ENCODE assay signal across 1 cellular context in genomic region chr20:8809107-8809953, GRCh38.
A peak's percentile ranks its signal among the peaks of the same experiment; 100 is the strongest.
TF ChIP-seq lines count a peak whose summit lies in the region.

No MANE protein-coding gene starts in this region.

TF ChIP-seq in HepG2, 621 proteins besides CTCF, POLR2A, EP300 and RAD21 (continued from another document):
- TF ChIP-seq AHDC1 (CRISPR knock-in tag; IDR thresholded peaks at IDR 0.05; ENCODE audit: borderline replicate concordance) (peak; percentile 94), ZNF530 (CRISPR knock-in tag; IDR thresholded peaks at IDR 0.05; ENCODE audit: low read depth) (no peak), ZBED4 (CRISPR knock-in tag; IDR thresholded peaks at IDR 0.05; ENCODE audit: borderline replicate concordance) (peak; percentile 58; the same call in 1 of the 2 replicates), ZNF10 (CRISPR knock-in tag; IDR thresholded peaks at IDR 0.05; ENCODE audit: borderline replicate concordance, low read depth) (no peak), CENPX (CRISPR knock-in tag; IDR thresholded peaks at IDR 0.05) (no peak), KDM6A (CRISPR knock-in tag; IDR thresholded peaks at IDR 0.05; ENCODE audit: low read depth) (peak; percentile 86), ARHGAP35 (CRISPR knock-in tag; IDR thresholded peaks at IDR 0.05; ENCODE audit: borderline replicate concordance) (no peak), RXRA (CRISPR knock-in tag; IDR thresholded peaks at IDR 0.05) (peak; percentile 48; the same call in 1 of the 2 replicates), GPN1 (CRISPR knock-in tag; IDR thresholded peaks at IDR 0.05; ENCODE audit: borderline replicate concordance) (no peak), ZIK1 (CRISPR knock-in tag; IDR thresholded peaks at IDR 0.05; ENCODE audit: borderline replicate concordance, low read depth) (no peak), MIXL1 (CRISPR knock-in tag; IDR thresholded peaks at IDR 0.05) (peak; percentile 85), ZNF549 (CRISPR knock-in tag; IDR thresholded peaks at IDR 0.05) (no peak), NRL (CRISPR knock-in tag; IDR thresholded peaks at IDR 0.05; ENCODE audit: borderline replicate concordance) (no peak), ZSCAN5A (CRISPR knock-in tag; IDR thresholded peaks at IDR 0.05; ENCODE audit: borderline replicate concordance) (peak; percentile 39), HMG20B (CRISPR knock-in tag; conservative IDR thresholded peaks at IDR 0.05) (no peak), WIZ (CRISPR knock-in tag; IDR thresholded peaks at IDR 0.05) (no peak), DBP (CRISPR knock-in tag; IDR thresholded peaks at IDR 0.05; ENCODE audit: not compliant biosample characterization) (peak; percentile 26), ZNF501 (CRISPR knock-in tag; IDR thresholded peaks at IDR 0.05) (peak; percentile 52; the same call in 1 of the 2 replicates), NONO (IDR thresholded peaks at IDR 0.05) (no peak), NONO (CRISPR knock-in tag; conservative IDR thresholded peaks at IDR 0.05) (peak; percentile 72; the same call in 1 of the 2 replicates), FOXA1 (IDR thresholded peaks at IDR 0.05) (no peak), FOXA1 (CRISPR knock-in tag; IDR thresholded peaks at IDR 0.05) (peak; percentile 80), ZNF777 (CRISPR knock-in tag; IDR thresholded peaks at IDR 0.05) (no peak), ELK4 (CRISPR knock-in tag; IDR thresholded peaks at IDR 0.05; ENCODE audit: borderline replicate concordance) (no peak), REPIN1 (CRISPR knock-in tag; IDR thresholded peaks at IDR 0.05; ENCODE audit: borderline replicate concordance, low read depth) (peak; percentile 45; the same call in 1 of the 2 replicates), ZNF143 (CRISPR knock-in tag; IDR thresholded peaks at IDR 0.05) (no peak), ZNF557 (CRISPR knock-in tag; IDR thresholded peaks at IDR 0.05) (no peak), BCLAF1 (IDR thresholded peaks at IDR 0.05) (no peak), DDIT3 (CRISPR knock-in tag; IDR thresholded peaks at IDR 0.05) (no peak), BCL6 (CRISPR knock-in tag; IDR thresholded peaks at IDR 0.05) (peak; percentile 94), HNRNPL (IDR thresholded peaks at IDR 0.05; ENCODE audit: low read depth, low read length) (no peak), ZNF274 (CRISPR knock-in tag; IDR thresholded peaks at IDR 0.05) (0 out of 2 replicates have a peak, but pooled peaks have one; percentile 41), MXD3 (CRISPR knock-in tag; IDR thresholded peaks at IDR 0.05) (no peak), HINFP (CRISPR knock-in tag; IDR thresholded peaks at IDR 0.05; ENCODE audit: low read depth) (no peak), PAX8 (CRISPR knock-in tag; IDR thresholded peaks at IDR 0.05; ENCODE audit: borderline replicate concordance) (no peak), DNMT3B (CRISPR knock-in tag; conservative IDR thresholded peaks at IDR 0.05) (no peak), LBX2 (CRISPR knock-in tag; IDR thresholded peaks at IDR 0.05; ENCODE audit: borderline replicate concordance) (no peak)
